ENCODE assay signal across 13 cellular contexts in genomic region chr7:28533731-28534531, GRCh38.
A peak's percentile ranks its signal among the peaks of the same experiment; 100 is the strongest.
DNase-seq lines count a peak whose midpoint lies in the region; ATAC-seq, FAIRE-seq and TF ChIP-seq lines count a peak whose summit lies in the region.
"Had no signal": no experiment of that assay in that cellular context is flagged by ENCODE, and none has a peak within 500 bp of the region (broad histone marks: within the 10 kb centered on the region; RNA-seq: fewer than 3 reads in every experiment).

No MANE protein-coding gene starts in this region.

- in situ Hi-C loops in G401 (cut with HindIII; ENCODE audit: low sequenced_read_pairs) = no loop called here

- H3K4me2 ChIP-seq in astrocyte (ENCODE audit: low read length) = peak overlapping the region; percentile 40

- no peaks in the 10 kb centered on the region for H3K27me3 ChIP-seq in astrocyte (ENCODE audit: insufficient read depth, low read length)

- H3K36me3 ChIP-seq in astrocyte (ENCODE audit: insufficient read depth, low read length) = no peaks in the 10 kb centered on the region
- H3K36me3 ChIP-seq: HAP-1 had no signal

- no peaks in the 10 kb centered on the region for H3K79me2 ChIP-seq in astrocyte (ENCODE audit: insufficient read depth, low read length)

- intact Hi-C loops in left cardiac atrium (cut with DNase I) (loop anchor here in 1 of 2 donors (10.0 kb wide), 1 partner anchor 119 kb away; the partner anchor contains the start of gene CREB5), sciatic nerve (cut with DNase I) (no loop called here)

- H3K9ac ChIP-seq in astrocyte (ENCODE audit: low read length) = peak overlapping the region; percentile 7

- H2AFZ ChIP-seq in astrocyte (ENCODE audit: low read depth, low read length) = no peak overlapping the region

- H3K36me3 Mint-ChIP-seq in astrocyte (ENCODE audit: low read depth, unreplicated experiment) (peaks cover 6% of the 10 kb centered on the region), HFFc6 (ENCODE audit: low read depth) (no peaks in the 10 kb centered on the region)

- FAIRE-seq in astrocyte (lab: Jason Lieb, UNC) = no peak
- FAIRE-seq: islet of Langerhans had no signal

- ATAC-seq in left cardiac atrium (peak in 1 of 2 donors; percentile 37), sciatic nerve (peak; percentile 69), HG03565 (IDR thresholded peaks at IDR 0.05; ENCODE audit: unreplicated experiment) (no peak)

- peaks cover 18% of the 10 kb centered on the region for H3K4me1 ChIP-seq in astrocyte (ENCODE audit: insufficient read depth, low read length)

- no peaks in the 10 kb centered on the region for H3K27me3 Mint-ChIP-seq in astrocyte (ENCODE audit: low read depth, unreplicated experiment)
- peaks cover 2% of the 10 kb centered on the region for H3K27me3 Mint-ChIP-seq in HFFc6 (ENCODE audit: insufficient read depth)

- H3K27ac Mint-ChIP-seq in astrocyte (ENCODE audit: unreplicated experiment) = peak overlapping the region; percentile 50
- no peak overlapping the region for H3K27ac Mint-ChIP-seq in HFFc6
- H3K27ac Mint-ChIP-seq: dendritic cell treated with granulocyte-macrophage colony-stimulating factor and Interleukin-4, amounts not matched to agents 40 ng/mL and 50 ng/mL, for 4 days had no signal

- no peaks in the 10 kb centered on the region for H4K20me1 ChIP-seq in astrocyte (ENCODE audit: insufficient read depth, low read length)

- no peak overlapping the region for H3K4me3 ChIP-seq in astrocyte (ENCODE audit: insufficient read depth, low read depth, low read length)
- H3K4me3 ChIP-seq: HAP-1 had no signal

- H3K4me1 Mint-ChIP-seq in astrocyte (ENCODE audit: low read depth, unreplicated experiment) (peaks cover 11% of the 10 kb centered on the region), HFFc6 (ENCODE audit: low read depth) (no peaks in the 10 kb centered on the region; the same call in 1 of the 2 replicates)

- H3K9me3 Mint-ChIP-seq in astrocyte (ENCODE audit: unreplicated experiment) (peaks cover 3% of the 10 kb centered on the region), HFFc6 (peaks cover 13% of the 10 kb centered on the region)
- H3K9me3 Mint-ChIP-seq: dendritic cell treated with granulocyte-macrophage colony-stimulating factor and Interleukin-4, amounts not matched to agents 40 ng/mL and 50 ng/mL, for 4 days had no signal

- no peak for TF ChIP-seq CTCF in astrocyte (IDR thresholded peaks at IDR 0.05; ENCODE audit: insufficient read depth, low read depth, low read length)
- TF ChIP-seq CTCF in HFFc6 (IDR thresholded peaks at IDR 0.05) = no peak

- H3K9me3 ChIP-seq in astrocyte (ENCODE audit: insufficient read depth, low read depth, low read length) = no peaks in the 10 kb centered on the region
- H3K9me3 ChIP-seq: HAP-1 had no signal

- H3K4me3 Mint-ChIP-seq in astrocyte (ENCODE audit: unreplicated experiment) (no peak overlapping the region), HFFc6 (no peak overlapping the region)
- H3K4me3 Mint-ChIP-seq: dendritic cell treated with granulocyte-macrophage colony-stimulating factor and Interleukin-4, amounts not matched to agents 40 ng/mL and 50 ng/mL, for 4 days had no signal

- peak overlapping the region; percentile 22 for H3K27ac ChIP-seq in astrocyte (ENCODE audit: low read depth, low read length)
- H3K27ac ChIP-seq: HL-60 had no signal

- peak; percentile 68 for DNase-seq in G401 (ENCODE audit: low spot score)
- no peak for DNase-seq in astrocyte (ENCODE audit: low read depth)
- DNase-seq in left cardiac atrium = peak; percentile 30
- DNase-seq in sciatic nerve (ENCODE audit: low spot score) = peak; percentile 66
- no peak for DNase-seq in HFFc6
- DNase-seq in GDM1 (lab: John Stamatoyannopoulos, UW) = no peak
- DNase-seq in epidermal melanocyte (ENCODE audit: insufficient read length, low spot score) = no peak
- DNase-seq: COR-L47 had no signal

Comparison
In these comparisons a context has a peak if more than half of its experiments do, and no peak if none do; other contexts are left out.
1. DNase-seq: peak in G401 (single experiment), left cardiac atrium (single experiment) and sciatic nerve (single experiment); none in astrocyte (single experiment), HFFc6 (single experiment), GDM1 (single experiment) and epidermal melanocyte (single experiment).